In the genomic region with DNA sequence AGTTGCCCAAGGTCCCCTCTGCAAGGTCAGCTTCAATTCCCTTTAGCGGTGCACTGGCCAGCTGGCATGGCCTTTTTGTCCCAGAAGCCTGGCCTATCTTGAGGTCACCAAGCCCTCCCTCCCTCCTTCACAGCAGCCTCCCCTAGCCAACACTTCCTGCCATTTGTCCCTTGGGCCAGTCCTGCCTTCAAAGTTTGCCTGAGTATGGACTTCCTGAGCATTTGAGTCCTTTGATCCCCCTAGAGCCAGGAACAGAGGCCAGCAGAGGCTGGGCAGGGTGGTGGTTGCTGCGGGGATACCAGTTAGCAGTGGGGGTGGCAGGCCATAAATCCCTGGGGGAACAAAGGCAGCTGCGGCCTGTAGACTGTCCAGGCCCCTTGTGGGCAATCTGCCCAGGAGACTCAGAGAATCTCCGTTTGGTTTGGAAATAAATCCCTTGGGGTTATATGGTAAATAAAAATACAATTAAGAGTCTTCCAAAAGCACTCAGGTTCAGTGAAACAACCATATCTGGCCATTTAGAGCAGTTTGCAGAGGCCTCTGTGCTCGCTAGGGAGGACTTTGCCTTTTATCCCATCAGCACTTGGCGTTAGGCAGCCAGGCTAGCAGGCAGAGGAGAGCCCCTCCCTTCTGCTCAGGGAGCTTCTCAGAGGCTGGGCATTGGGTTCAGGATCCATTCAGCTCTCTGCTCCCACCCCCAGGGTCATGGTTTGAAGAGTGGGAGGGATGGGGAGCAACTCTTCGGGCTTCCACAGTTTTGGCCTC, we compare ENCODE assay signal across 1 cellular context.
TF ChIP-seq lines count a peak whose summit lies in the region.

No MANE protein-coding gene starts in this region.

TF ChIP-seq in HepG2, 621 proteins besides CTCF, POLR2A, EP300 and RAD21 (continued from another document and continues in another):
- TF ChIP-seq, protein P1, sequence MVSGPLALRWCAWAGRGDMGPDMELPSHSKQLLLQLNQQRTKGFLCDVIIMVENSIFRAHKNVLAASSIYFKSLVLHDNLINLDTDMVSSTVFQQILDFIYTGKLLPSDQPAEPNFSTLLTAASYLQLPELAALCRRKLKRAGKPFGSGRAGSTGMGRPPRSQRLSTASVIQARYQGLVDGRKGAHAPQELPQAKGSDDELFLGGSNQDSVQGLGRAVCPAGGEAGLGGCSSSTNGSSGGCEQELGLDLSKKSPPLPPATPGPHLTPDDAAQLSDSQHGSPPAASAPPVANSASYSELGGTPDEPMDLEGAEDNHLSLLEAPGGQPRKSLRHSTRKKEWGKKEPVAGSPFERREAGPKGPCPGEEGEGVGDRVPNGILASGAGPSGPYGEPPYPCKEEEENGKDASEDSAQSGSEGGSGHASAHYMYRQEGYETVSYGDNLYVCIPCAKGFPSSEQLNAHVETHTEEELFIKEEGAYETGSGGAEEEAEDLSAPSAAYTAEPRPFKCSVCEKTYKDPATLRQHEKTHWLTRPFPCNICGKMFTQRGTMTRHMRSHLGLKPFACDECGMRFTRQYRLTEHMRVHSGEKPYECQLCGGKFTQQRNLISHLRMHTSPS (CRISPR knock-in tag; IDR thresholded peaks at IDR 0.05; ENCODE audit: low read depth), result no peak
- TF ChIP-seq, protein P2, sequence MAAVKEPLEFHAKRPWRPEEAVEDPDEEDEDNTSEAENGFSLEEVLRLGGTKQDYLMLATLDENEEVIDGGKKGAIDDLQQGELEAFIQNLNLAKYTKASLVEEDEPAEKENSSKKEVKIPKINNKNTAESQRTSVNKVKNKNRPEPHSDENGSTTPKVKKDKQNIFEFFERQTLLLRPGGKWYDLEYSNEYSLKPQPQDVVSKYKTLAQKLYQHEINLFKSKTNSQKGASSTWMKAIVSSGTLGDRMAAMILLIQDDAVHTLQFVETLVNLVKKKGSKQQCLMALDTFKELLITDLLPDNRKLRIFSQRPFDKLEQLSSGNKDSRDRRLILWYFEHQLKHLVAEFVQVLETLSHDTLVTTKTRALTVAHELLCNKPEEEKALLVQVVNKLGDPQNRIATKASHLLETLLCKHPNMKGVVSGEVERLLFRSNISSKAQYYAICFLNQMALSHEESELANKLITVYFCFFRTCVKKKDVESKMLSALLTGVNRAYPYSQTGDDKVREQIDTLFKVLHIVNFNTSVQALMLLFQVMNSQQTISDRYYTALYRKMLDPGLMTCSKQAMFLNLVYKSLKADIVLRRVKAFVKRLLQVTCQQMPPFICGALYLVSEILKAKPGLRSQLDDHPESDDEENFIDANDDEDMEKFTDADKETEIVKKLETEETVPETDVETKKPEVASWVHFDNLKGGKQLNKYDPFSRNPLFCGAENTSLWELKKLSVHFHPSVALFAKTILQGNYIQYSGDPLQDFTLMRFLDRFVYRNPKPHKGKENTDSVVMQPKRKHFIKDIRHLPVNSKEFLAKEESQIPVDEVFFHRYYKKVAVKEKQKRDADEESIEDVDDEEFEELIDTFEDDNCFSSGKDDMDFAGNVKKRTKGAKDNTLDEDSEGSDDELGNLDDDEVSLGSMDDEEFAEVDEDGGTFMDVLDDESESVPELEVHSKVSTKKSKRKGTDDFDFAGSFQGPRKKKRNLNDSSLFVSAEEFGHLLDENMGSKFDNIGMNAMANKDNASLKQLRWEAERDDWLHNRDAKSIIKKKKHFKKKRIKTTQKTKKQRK (IDR thresholded peaks at IDR 0.05; ENCODE audit: low read length), result no peak
- TF ChIP-seq ZNF335 (CRISPR knock-in tag; IDR thresholded peaks at IDR 0.05) (0 out of 2 replicates have a peak, but pooled peaks have one; percentile 51), MATR3 (CRISPR knock-in tag; IDR thresholded peaks at IDR 0.05) (no peak), CENPX (CRISPR knock-in tag; IDR thresholded peaks at IDR 0.05) (no peak), EEA1 (CRISPR knock-in tag; IDR thresholded peaks at IDR 0.05; ENCODE audit: borderline replicate concordance) (no peak; the same call in 1 of the 2 replicates), STAT5B (CRISPR knock-in tag; IDR thresholded peaks at IDR 0.05) (no peak), ZMAT3 (CRISPR knock-in tag; conservative IDR thresholded peaks at IDR 0.05) (no peak), ZNF782 (CRISPR knock-in tag; IDR thresholded peaks at IDR 0.05; ENCODE audit: borderline replicate concordance) (no peak), SSRP1 (CRISPR knock-in tag; IDR thresholded peaks at IDR 0.05) (no peak), SCMH1 (CRISPR knock-in tag; IDR thresholded peaks at IDR 0.05; ENCODE audit: borderline replicate concordance) (no peak), KLF11 (CRISPR knock-in tag; IDR thresholded peaks at IDR 0.05) (no peak; the same call in 1 of the 2 replicates), ZNF484 (CRISPR knock-in tag; IDR thresholded peaks at IDR 0.05; ENCODE audit: borderline replicate concordance, low read depth) (no peak), CAMTA2 (CRISPR knock-in tag; IDR thresholded peaks at IDR 0.05; ENCODE audit: borderline replicate concordance) (no peak), HNRNPL (IDR thresholded peaks at IDR 0.05; ENCODE audit: low read depth, low read length) (no peak), ZNF724P (CRISPR knock-in tag; IDR thresholded peaks at IDR 0.05; ENCODE audit: borderline replicate concordance) (no peak), SMAD3 (CRISPR knock-in tag; IDR thresholded peaks at IDR 0.05) (no peak), SP140L (CRISPR knock-in tag; IDR thresholded peaks at IDR 0.05; ENCODE audit: borderline replicate concordance) (0 out of 2 replicates have a peak, but pooled peaks have one; percentile 36), MAFF (IDR thresholded peaks at IDR 0.05; ENCODE audit: low read depth, low read length) (no peak), SP2 (CRISPR knock-in tag; IDR thresholded peaks at IDR 0.05) (no peak), ZFP37 (CRISPR knock-in tag; IDR thresholded peaks at IDR 0.05; ENCODE audit: borderline replicate concordance) (no peak), HHEX (CRISPR knock-in tag; IDR thresholded peaks at IDR 0.05) (no peak), HDAC1 (CRISPR knock-in tag; IDR thresholded peaks at IDR 0.05) (peak; percentile 60; the same call in 1 of the 2 replicates), ZNF629 (CRISPR knock-in tag; conservative IDR thresholded peaks at IDR 0.05) (no peak), ZNF720 (CRISPR knock-in tag; IDR thresholded peaks at IDR 0.05) (no peak), MXI1 (IDR thresholded peaks at IDR 0.05; ENCODE audit: borderline replicate concordance, low read depth, low read length) (no peak), KDM6A (CRISPR knock-in tag; IDR thresholded peaks at IDR 0.05; ENCODE audit: low read depth) (no peak), AGO2 (optimal IDR thresholded peaks at IDR 0.05; ENCODE audit: low read depth, low read length) (peak; percentile 12), SYNCRIP (IDR thresholded peaks at IDR 0.05; ENCODE audit: insufficient read depth, low read depth, low read length) (no peak), FOSL1 (CRISPR knock-in tag; IDR thresholded peaks at IDR 0.05; ENCODE audit: borderline replicate concordance) (0 out of 2 replicates have a peak, but pooled peaks have one; percentile 11), ZMYM2 (CRISPR knock-in tag; IDR thresholded peaks at IDR 0.05) (no peak), NCOA2 (CRISPR knock-in tag; IDR thresholded peaks at IDR 0.05) (no peak)
- TF ChIP-seq, protein P3, sequence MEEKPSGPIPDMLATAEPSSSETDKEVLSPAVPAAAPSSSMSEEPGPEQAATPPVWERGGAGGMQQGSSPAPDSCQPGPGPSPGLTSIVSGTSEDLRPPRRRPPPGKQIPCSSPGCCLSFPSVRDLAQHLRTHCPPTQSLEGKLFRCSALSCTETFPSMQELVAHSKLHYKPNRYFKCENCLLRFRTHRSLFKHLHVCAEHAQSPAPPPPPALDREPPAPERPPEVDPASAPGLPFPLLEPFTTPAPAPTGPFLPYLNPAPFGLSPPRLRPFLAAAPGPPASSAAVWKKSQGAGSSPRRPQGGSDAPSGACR (CRISPR knock-in tag; IDR thresholded peaks at IDR 0.05), result no peak
- TF ChIP-seq, protein P4, sequence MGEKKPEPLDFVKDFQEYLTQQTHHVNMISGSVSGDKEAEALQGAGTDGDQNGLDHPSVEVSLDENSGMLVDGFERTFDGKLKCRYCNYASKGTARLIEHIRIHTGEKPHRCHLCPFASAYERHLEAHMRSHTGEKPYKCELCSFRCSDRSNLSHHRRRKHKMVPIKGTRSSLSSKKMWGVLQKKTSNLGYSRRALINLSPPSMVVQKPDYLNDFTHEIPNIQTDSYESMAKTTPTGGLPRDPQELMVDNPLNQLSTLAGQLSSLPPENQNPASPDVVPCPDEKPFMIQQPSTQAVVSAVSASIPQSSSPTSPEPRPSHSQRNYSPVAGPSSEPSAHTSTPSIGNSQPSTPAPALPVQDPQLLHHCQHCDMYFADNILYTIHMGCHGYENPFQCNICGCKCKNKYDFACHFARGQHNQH (CRISPR knock-in tag; IDR thresholded peaks at IDR 0.05), result no peak; the same call in 1 of the 2 replicates
- TF ChIP-seq, protein P5, sequence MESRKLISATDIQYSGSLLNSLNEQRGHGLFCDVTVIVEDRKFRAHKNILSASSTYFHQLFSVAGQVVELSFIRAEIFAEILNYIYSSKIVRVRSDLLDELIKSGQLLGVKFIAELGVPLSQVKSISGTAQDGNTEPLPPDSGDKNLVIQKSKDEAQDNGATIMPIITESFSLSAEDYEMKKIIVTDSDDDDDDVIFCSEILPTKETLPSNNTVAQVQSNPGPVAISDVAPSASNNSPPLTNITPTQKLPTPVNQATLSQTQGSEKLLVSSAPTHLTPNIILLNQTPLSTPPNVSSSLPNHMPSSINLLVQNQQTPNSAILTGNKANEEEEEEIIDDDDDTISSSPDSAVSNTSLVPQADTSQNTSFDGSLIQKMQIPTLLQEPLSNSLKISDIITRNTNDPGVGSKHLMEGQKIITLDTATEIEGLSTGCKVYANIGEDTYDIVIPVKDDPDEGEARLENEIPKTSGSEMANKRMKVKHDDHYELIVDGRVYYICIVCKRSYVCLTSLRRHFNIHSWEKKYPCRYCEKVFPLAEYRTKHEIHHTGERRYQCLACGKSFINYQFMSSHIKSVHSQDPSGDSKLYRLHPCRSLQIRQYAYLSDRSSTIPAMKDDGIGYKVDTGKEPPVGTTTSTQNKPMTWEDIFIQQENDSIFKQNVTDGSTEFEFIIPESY (CRISPR knock-in tag; IDR thresholded peaks at IDR 0.05), result no peak
- TF ChIP-seq, protein P6, sequence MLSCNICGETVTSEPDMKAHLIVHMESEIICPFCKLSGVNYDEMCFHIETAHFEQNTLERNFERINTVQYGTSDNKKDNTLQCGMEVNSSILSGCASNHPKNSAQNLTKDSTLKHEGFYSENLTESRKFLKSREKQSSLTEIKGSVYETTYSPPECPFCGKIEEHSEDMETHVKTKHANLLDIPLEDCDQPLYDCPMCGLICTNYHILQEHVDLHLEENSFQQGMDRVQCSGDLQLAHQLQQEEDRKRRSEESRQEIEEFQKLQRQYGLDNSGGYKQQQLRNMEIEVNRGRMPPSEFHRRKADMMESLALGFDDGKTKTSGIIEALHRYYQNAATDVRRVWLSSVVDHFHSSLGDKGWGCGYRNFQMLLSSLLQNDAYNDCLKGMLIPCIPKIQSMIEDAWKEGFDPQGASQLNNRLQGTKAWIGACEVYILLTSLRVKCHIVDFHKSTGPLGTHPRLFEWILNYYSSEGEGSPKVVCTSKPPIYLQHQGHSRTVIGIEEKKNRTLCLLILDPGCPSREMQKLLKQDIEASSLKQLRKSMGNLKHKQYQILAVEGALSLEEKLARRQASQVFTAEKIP (CRISPR knock-in tag; IDR thresholded peaks at IDR 0.05; ENCODE audit: borderline replicate concordance), result no peak
- TF ChIP-seq, protein P7, sequence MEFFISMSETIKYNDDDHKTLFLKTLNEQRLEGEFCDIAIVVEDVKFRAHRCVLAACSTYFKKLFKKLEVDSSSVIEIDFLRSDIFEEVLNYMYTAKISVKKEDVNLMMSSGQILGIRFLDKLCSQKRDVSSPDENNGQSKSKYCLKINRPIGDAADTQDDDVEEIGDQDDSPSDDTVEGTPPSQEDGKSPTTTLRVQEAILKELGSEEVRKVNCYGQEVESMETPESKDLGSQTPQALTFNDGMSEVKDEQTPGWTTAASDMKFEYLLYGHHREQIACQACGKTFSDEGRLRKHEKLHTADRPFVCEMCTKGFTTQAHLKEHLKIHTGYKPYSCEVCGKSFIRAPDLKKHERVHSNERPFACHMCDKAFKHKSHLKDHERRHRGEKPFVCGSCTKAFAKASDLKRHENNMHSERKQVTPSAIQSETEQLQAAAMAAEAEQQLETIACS (CRISPR knock-in tag; IDR thresholded peaks at IDR 0.05), result no peak
- TF ChIP-seq, protein P8, sequence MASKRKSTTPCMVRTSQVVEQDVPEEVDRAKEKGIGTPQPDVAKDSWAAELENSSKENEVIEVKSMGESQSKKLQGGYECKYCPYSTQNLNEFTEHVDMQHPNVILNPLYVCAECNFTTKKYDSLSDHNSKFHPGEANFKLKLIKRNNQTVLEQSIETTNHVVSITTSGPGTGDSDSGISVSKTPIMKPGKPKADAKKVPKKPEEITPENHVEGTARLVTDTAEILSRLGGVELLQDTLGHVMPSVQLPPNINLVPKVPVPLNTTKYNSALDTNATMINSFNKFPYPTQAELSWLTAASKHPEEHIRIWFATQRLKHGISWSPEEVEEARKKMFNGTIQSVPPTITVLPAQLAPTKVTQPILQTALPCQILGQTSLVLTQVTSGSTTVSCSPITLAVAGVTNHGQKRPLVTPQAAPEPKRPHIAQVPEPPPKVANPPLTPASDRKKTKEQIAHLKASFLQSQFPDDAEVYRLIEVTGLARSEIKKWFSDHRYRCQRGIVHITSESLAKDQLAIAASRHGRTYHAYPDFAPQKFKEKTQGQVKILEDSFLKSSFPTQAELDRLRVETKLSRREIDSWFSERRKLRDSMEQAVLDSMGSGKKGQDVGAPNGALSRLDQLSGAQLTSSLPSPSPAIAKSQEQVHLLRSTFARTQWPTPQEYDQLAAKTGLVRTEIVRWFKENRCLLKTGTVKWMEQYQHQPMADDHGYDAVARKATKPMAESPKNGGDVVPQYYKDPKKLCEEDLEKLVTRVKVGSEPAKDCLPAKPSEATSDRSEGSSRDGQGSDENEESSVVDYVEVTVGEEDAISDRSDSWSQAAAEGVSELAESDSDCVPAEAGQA (IDR thresholded peaks at IDR 0.05; ENCODE audit: low read depth), result no peak
- TF ChIP-seq, protein P8 (CRISPR knock-in tag; IDR thresholded peaks at IDR 0.05; ENCODE audit: borderline replicate concordance), result no peak
- TF ChIP-seq, protein P9, sequence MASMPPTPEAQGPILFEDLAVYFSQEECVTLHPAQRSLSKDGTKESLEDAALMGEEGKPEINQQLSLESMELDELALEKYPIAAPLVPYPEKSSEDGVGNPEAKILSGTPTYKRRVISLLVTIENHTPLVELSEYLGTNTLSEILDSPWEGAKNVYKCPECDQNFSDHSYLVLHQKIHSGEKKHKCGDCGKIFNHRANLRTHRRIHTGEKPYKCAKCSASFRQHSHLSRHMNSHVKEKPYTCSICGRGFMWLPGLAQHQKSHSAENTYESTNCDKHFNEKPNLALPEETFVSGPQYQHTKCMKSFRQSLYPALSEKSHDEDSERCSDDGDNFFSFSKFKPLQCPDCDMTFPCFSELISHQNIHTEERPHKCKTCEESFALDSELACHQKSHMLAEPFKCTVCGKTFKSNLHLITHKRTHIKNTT (CRISPR knock-in tag; IDR thresholded peaks at IDR 0.05), result no peak
